Comparison of ENCODE assay signal across 32 cellular contexts in the genomic region with DNA sequence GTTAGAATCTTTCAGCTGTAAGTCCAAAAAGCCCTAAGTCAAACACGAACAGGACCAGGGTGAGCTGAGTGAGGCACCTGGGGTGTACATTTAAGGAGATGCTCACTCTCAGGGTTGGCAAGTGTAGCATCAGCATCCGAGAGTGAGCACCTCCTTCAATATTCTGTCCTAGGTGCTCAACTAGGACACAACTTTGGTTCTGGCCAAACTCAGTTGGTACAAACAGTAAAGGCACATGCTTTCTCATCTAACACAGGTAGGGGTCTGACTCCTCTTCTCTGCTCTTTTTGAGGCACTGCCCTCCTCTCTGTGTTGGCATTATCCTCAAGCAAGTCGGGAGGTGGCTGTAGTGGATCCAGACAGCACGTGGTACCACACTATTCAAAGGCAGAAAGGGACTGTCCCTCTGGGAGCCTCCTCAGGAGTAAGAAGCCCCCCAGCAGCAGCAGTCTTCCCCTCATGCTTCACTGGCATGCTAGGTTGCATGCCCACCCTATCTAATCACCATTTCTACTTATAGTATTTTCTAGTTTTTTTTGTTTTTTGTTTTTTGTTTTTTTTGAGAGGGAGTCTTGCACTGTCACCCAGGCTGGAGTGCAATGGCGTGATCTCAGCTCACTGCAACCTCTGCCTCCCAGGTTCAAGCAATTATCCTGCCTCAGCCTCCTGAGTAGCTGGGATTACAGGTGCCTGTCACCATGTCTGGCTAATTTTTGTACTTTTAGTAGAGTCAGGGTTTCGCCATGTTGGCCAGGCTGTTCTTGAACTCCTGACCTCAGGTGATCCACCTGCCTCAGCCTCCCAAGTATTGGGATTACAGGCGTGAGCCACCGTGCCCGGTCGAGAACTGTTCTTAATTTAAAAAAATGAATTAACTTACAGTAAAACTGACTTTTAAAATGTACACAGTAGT.
"Had no signal": no experiment of that assay in that cellular context is flagged by ENCODE, and none has a peak within 500 bp of the region (broad histone marks: within the 10 kb centered on the region; RNA-seq: fewer than 3 reads in every experiment).

No MANE protein-coding gene starts in this region.

- H3K27ac Mint-ChIP-seq: activated B cell treated with CpG ODN at 0.5 μM for 24 hours; activated CD8-positive, alpha-beta T cell treated with anti-CD3 and anti-CD28 coated beads for 36 hours; activated naive CD4-positive, alpha-beta T cell treated with anti-CD3 and anti-CD28 coated beads, Interleukin-2, amount 10 ng/mL, durations not matched to agents 7 days and 5 days; activated naive CD4-positive, alpha-beta T cell treated with anti-CD3 and anti-CD28 coated beads, Interleukin-2, amount 50 U/mL, for 72 hours; activated naive CD8-positive, alpha-beta T cell treated with anti-CD3 and anti-CD28 coated beads, Interleukin-2, amount 10 ng/mL, durations not matched to agents 7 days and 5 days; activated T-cell treated with anti-CD3 and anti-CD28 coated beads, Interleukin-2, amount 50 U/mL, for 24 hours; activated T-cell treated with anti-CD3 and anti-CD28 coated beads, Interleukin-2, amount 50 U/mL, for 72 hours; brain; T-cell; T-helper 1 cell treated with Interleukin-12 subunit alpha and Interleukin-12 subunit beta and Interleukin-4 antibody, amounts not matched to agents 30 μg/mL and 1 μg/mL, for 36 hours; T-helper 2 cell treated with Interferon-gamma antibody and Interleukin-4, amounts not matched to agents 5 μg/mL and 100 μg/mL, for 36 hours had no signal

- H3K27me3 ChIP-seq: ascending aorta, breast epithelium, cardiac muscle cell, colonic mucosa, esophagus squamous epithelium, gastroesophageal sphincter had no signal

- H3K4me3 ChIP-seq: ascending aorta, breast epithelium, cardiac muscle cell, colonic mucosa, esophagus squamous epithelium, gastroesophageal sphincter had no signal

- H3K4me1 ChIP-seq: ascending aorta, breast epithelium, colonic mucosa, esophagus squamous epithelium, gastroesophageal sphincter had no signal

- H3K27me3 Mint-ChIP-seq: activated B cell treated with CpG ODN at 0.5 μM for 24 hours; activated CD8-positive, alpha-beta T cell treated with anti-CD3 and anti-CD28 coated beads for 36 hours; activated T-cell treated with anti-CD3 and anti-CD28 coated beads, Interleukin-2, amount 50 U/mL, for 24 hours; T-cell had no signal

- H3K4me3 Mint-ChIP-seq: activated B cell treated with CpG ODN at 0.5 μM for 24 hours; activated CD8-positive, alpha-beta T cell treated with anti-CD3 and anti-CD28 coated beads for 36 hours; activated naive CD4-positive, alpha-beta T cell treated with anti-CD3 and anti-CD28 coated beads, Interleukin-2, amount 10 ng/mL, durations not matched to agents 7 days and 5 days; activated naive CD8-positive, alpha-beta T cell treated with anti-CD3 and anti-CD28 coated beads, Interleukin-2, amount 10 ng/mL, durations not matched to agents 7 days and 5 days; activated T-cell treated with anti-CD3 and anti-CD28 coated beads, Interleukin-2, amount 50 U/mL, for 24 hours; activated T-cell treated with anti-CD3 and anti-CD28 coated beads, Interleukin-2, amount 50 U/mL, for 72 hours; brain; T-cell; T-helper 1 cell treated with Interleukin-12 subunit alpha and Interleukin-12 subunit beta and Interleukin-4 antibody, amounts not matched to agents 30 μg/mL and 1 μg/mL, for 36 hours; T-helper 2 cell treated with Interferon-gamma antibody and Interleukin-4, amounts not matched to agents 5 μg/mL and 100 μg/mL, for 36 hours had no signal

- H3K4me1 Mint-ChIP-seq: activated B cell treated with CpG ODN at 0.5 μM for 24 hours; activated naive CD4-positive, alpha-beta T cell treated with anti-CD3 and anti-CD28 coated beads, Interleukin-2, amount 10 ng/mL, durations not matched to agents 7 days and 5 days; activated naive CD8-positive, alpha-beta T cell treated with anti-CD3 and anti-CD28 coated beads, Interleukin-2, amount 10 ng/mL, durations not matched to agents 7 days and 5 days; brain; T-cell had no signal

- H3K36me3 Mint-ChIP-seq: activated naive CD4-positive, alpha-beta T cell treated with anti-CD3 and anti-CD28 coated beads, Interleukin-2, amount 10 ng/mL, durations not matched to agents 7 days and 5 days; activated naive CD4-positive, alpha-beta T cell treated with anti-CD3 and anti-CD28 coated beads, Interleukin-2, amount 50 U/mL, for 72 hours; activated naive CD8-positive, alpha-beta T cell treated with anti-CD3 and anti-CD28 coated beads, Interleukin-2, amount 10 ng/mL, durations not matched to agents 7 days and 5 days; T-cell had no signal

- DNase-seq: activated B cell treated with CpG ODN at 0.5 μM for 24 hours; activated CD4-positive, alpha-beta T cell treated with anti-CD3 and anti-CD28 coated beads for 48 hours; activated CD4-positive, alpha-beta T cell treated with anti-CD3 and anti-CD28 coated beads, Interleukin-2, amount 50 U/mL, for 1 hour; activated CD4-positive, alpha-beta T cell treated with anti-CD3 and anti-CD28 coated beads, Interleukin-2, amount 50 U/mL, for 48 hours; activated CD8-positive, alpha-beta memory T cell treated with anti-CD3 and anti-CD28 coated beads for 24 hours; activated CD8-positive, alpha-beta T cell treated with anti-CD3 and anti-CD28 coated beads for 36 hours; activated gamma-delta T cell; activated naive CD4-positive, alpha-beta T cell; activated naive CD4-positive, alpha-beta T cell treated with anti-CD3 and anti-CD28 coated beads, Interleukin-2, amount 10 ng/mL, durations not matched to agents 7 days and 5 days; activated naive CD8-positive, alpha-beta T cell treated with anti-CD3 and anti-CD28 coated beads, Interleukin-2, amount 10 ng/mL, durations not matched to agents 7 days and 5 days; activated T-cell treated with anti-CD3 and anti-CD28 coated beads for 4 hours; activated T-cell treated with anti-CD3 and anti-CD28 coated beads, Interleukin-2, amount 50 U/mL, for 24 hours; activated T-cell treated with anti-CD3 and anti-CD28 coated beads, Interleukin-2, amount 50 U/mL, for 72 hours; central memory CD4-positive, alpha-beta T cell; cerebellar nuclear complex; colonic mucosa; effector CD8-positive, alpha-beta T cell; esophagus squamous epithelium; foreskin melanocyte; T-cell; T1000; WERI-Rb-1 had no signal

- H3K27ac ChIP-seq: ascending aorta, breast epithelium, cardiac muscle cell, colonic mucosa, epithelial cell of prostate, esophagus squamous epithelium, gastroesophageal sphincter, WERI-Rb-1 had no signal

- H3K9me3 ChIP-seq: ascending aorta, breast epithelium, colonic mucosa, esophagus squamous epithelium, gastroesophageal sphincter had no signal

- H3K9me3 Mint-ChIP-seq: activated B cell treated with CpG ODN at 0.5 μM for 24 hours; activated CD8-positive, alpha-beta T cell treated with anti-CD3 and anti-CD28 coated beads for 36 hours; activated naive CD4-positive, alpha-beta T cell treated with anti-CD3 and anti-CD28 coated beads, Interleukin-2, amount 10 ng/mL, durations not matched to agents 7 days and 5 days; activated naive CD4-positive, alpha-beta T cell treated with anti-CD3 and anti-CD28 coated beads, Interleukin-2, amount 50 U/mL, for 72 hours; activated naive CD8-positive, alpha-beta T cell treated with anti-CD3 and anti-CD28 coated beads, Interleukin-2, amount 10 ng/mL, durations not matched to agents 7 days and 5 days; activated T-cell treated with anti-CD3 and anti-CD28 coated beads, Interleukin-2, amount 50 U/mL, for 24 hours; T-cell; T-helper 1 cell treated with Interleukin-12 subunit alpha and Interleukin-12 subunit beta and Interleukin-4 antibody, amounts not matched to agents 30 μg/mL and 1 μg/mL, for 36 hours; T-helper 2 cell treated with Interferon-gamma antibody and Interleukin-4, amounts not matched to agents 5 μg/mL and 100 μg/mL, for 36 hours had no signal

- H3K36me3 ChIP-seq: ascending aorta, breast epithelium, cardiac muscle cell, colonic mucosa, esophagus squamous epithelium, gastroesophageal sphincter, WERI-Rb-1 had no signal

- ATAC-seq: activated CD4-positive, CD25-positive, alpha-beta regulatory T cell treated with anti-CD3 and anti-CD28 coated beads, Interleukin-2, amount 50 U/mL, for 24 hours; activated CD8-positive, alpha-beta T cell treated with anti-CD3 and anti-CD28 coated beads for 36 hours; activated naive CD4-positive, alpha-beta T cell treated with anti-CD3 and anti-CD28 coated beads, Interleukin-2, amount 50 U/mL, for 72 hours; activated T-cell treated with anti-CD3 and anti-CD28 coated beads, Interleukin-2, amount 50 U/mL, for 72 hours; gastroesophageal sphincter; T-cell had no signal
